In the genomic region with DNA sequence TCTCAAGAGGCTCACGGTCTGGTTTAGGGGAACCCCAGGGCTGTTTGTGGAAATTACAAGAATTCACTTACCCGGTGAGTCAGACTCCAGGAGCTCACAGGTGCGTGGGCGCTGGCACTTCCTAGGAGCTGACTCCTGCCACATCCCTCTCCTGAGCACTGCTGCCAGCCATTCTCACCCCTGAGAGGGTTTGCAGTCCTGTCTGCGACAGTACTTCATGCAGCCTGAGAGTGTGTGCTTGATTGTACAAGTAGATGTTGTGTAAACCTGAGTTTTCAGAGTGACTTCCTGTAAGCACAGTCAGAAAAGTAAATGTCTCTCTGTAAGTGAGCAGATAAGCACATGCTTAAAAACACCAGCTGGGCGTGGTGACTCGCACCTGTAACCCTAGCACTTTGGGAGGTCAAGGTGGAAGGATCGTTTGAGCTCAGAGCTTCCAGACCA, we compare ENCODE assay signal across 11 cellular contexts. TPM values are rescaled to one million over a fixed set of nuclear protein-coding genes. Genes with fewer than 3 reads are reported as not detected.
DNase-seq lines count a peak whose midpoint lies in the region; ATAC-seq and TF ChIP-seq lines count a peak whose summit lies in the region.
"Had no signal": no experiment of that assay in that cellular context is flagged by ENCODE, and none has a peak within 500 bp of the region (broad histone marks: within the 10 kb centered on the region; RNA-seq: fewer than 3 reads in every experiment).

No MANE protein-coding gene starts in this region.

- no peak overlapping the region for H3K27ac ChIP-seq in ascending aorta
- H3K27ac ChIP-seq: cardiac muscle cell had no signal

- no peaks in the 10 kb centered on the region for H3K27me3 ChIP-seq in ascending aorta
- H3K27me3 ChIP-seq: cardiac muscle cell, heart left ventricle had no signal

- intact Hi-C loops in ascending aorta (cut with DNase I), result no loop called here

- TF ChIP-seq CTCF in ascending aorta (IDR thresholded peaks at IDR 0.05), result no peak

- TF ChIP-seq EP300 in Ishikawa (IDR thresholded peaks at IDR 0.05; ENCODE audit: borderline replicate concordance), result no peak

- no peak overlapping the region for H3K4me3 ChIP-seq in ascending aorta
- H3K4me3 ChIP-seq: cardiac muscle cell, heart left ventricle had no signal

- H3K9me3 ChIP-seq in ascending aorta, result no peaks in the 10 kb centered on the region
- H3K9me3 ChIP-seq: heart left ventricle had no signal

- no peak for ATAC-seq in HG03039 (IDR thresholded peaks at IDR 0.05; ENCODE audit: unreplicated experiment)

- peaks cover 23 to 34% of the 10 kb centered on the region in 2 donors for H3K36me3 ChIP-seq in ascending aorta

- TF ChIP-seq RAD21 in Ishikawa (IDR thresholded peaks at IDR 0.05; ENCODE audit: low read depth), result no peak

- H3K4me1 ChIP-seq in ascending aorta, result no peaks in the 10 kb centered on the region

- peak; percentile 56 to 67 for DNase-seq in activated CD4-positive, alpha-beta T cell treated with anti-CD3 and anti-CD28 coated beads, Interleukin-2, amount 50 U/mL, for 4 hours
- DNase-seq in glomerular visceral epithelial cell (ENCODE audit: extremely low spot score) (peak; percentile 59), ascending aorta (ENCODE audit: low spot score in 2 of 2) (no peak), cortex of kidney (lab: John Stamatoyannopoulos, UW) (no peak), KG1 (lab: John Stamatoyannopoulos, UW) (no peak)
- DNase-seq in stimulated activated CD8-positive, alpha-beta memory T cell treated with anti-CD3 and anti-CD28 coated beads, Interleukin-4, amount 100 ng/mL, for 48 hours, result peak; percentile 82
- DNase-seq: heart left ventricle, NCI-H2227 treated with DMSO at 0.1 percent for 48 hours had no signal

TF ChIP-seq in Ishikawa, 13 proteins besides CTCF, POLR2A, EP300 and RAD21:
- TF ChIP-seq YY1 (IDR thresholded peaks at IDR 0.05; ENCODE audit: low read depth) (no peak), EGR1 (IDR thresholded peaks at IDR 0.05) (0 out of 2 replicates have a peak, but pooled peaks have one; percentile 29)

RNA-seq across cellular contexts. Expression of gene MRPL4, which starts 8.1 kb away (rescaled TPM):
- total RNA-seq in ascending aorta, result 72.9 TPM

RNA-seq across cellular contexts. Expression of gene ICAM1, which starts 10.8 kb away (rescaled TPM):
- total RNA-seq in ascending aorta, result 74.8 TPM

RNA-seq across cellular contexts. Expression of gene ICAM4, which starts 26.6 kb away (rescaled TPM):
- total RNA-seq in ascending aorta, result not detected

RNA-seq across cellular contexts. Expression of gene S1PR2, which starts 29.0 kb away (rescaled TPM):
- 24.3 TPM for total RNA-seq in ascending aorta

RNA-seq across cellular contexts. Expression of gene ICAM5, which starts 29.6 kb away (rescaled TPM):
- 2.2 TPM for total RNA-seq in ascending aorta

Comparison
In these comparisons a context has a peak if more than half of its experiments do, and no peak if none do; other contexts are left out.
1. DNase-seq: peak in activated CD4-positive, alpha-beta T cell treated with anti-CD3 and anti-CD28 coated beads, Interleukin-2, amount 50 U/mL, for 4 hours (2 of 2), glomerular visceral epithelial cell (single experiment) and stimulated activated CD8-positive, alpha-beta memory T cell treated with anti-CD3 and anti-CD28 coated beads, Interleukin-4, amount 100 ng/mL, for 48 hours (single experiment); none in ascending aorta (0 of 2), cortex of kidney (single experiment) and KG1 (single experiment).